ENCODE assay signal across 8 cellular contexts in genomic region chr2:241102239-241102803, GRCh38. TPM values are rescaled to one million over a fixed set of nuclear protein-coding genes. Genes with fewer than 3 reads are reported as not detected.
DNase-seq lines count a peak whose midpoint lies in the region; ATAC-seq and TF ChIP-seq lines count a peak whose summit lies in the region.

Gene MTERF4 (minus strand): TSS chr2:241102287. CDS start chr2:241102273, 14 bp downstream.

- ATAC-seq in HG03460 (IDR thresholded peaks at IDR 0.05; ENCODE audit: unreplicated experiment) = peak; percentile 76

- peaks cover 32 to 47% (median 41%) of the 10 kb centered on the region in 11 experiments for H3K36me3 ChIP-seq in BLaER1 treated with 17β-estradiol and CSF1 and Interleukin-3, amounts not matched to agents 10 nM and 100 nM
- H3K36me3 ChIP-seq in liver (ENCODE audit: control insufficient read depth in 4 of 4, insufficient read depth in 3 of 4, low read depth in 1 of 4, low read length in 3 of 4) = peaks cover 0 to 13% (median 10%) of the 10 kb centered on the region in 4 donors

- peak within 1 kb of the TSS; percentile 82 to 100 (median 94) for H3K4me2 ChIP-seq in BLaER1 treated with 17β-estradiol and CSF1 and Interleukin-3, amounts not matched to agents 10 nM and 100 nM

- peak within 1 kb of the TSS; percentile 81 to 93 (median 89) for H3K27ac ChIP-seq in BLaER1 treated with 17β-estradiol and CSF1 and Interleukin-3, amounts not matched to agents 10 nM and 100 nM
- H3K27ac ChIP-seq in liver (ENCODE audit: low read depth in 1 of 2, low read length in 2 of 2) = peak within 1 kb of the TSS; percentile 59 to 93

- H3K9me3 Mint-ChIP-seq in activated CD4-positive, alpha-beta memory T cell treated with anti-CD3 and anti-CD28 coated beads for 36 hours = no peaks in the 10 kb centered on the region

- peaks cover 61% of the 10 kb centered on the region for H3K4me1 Mint-ChIP-seq in activated CD4-positive, alpha-beta memory T cell treated with anti-CD3 and anti-CD28 coated beads for 36 hours (ENCODE audit: low read depth)

- DNase-seq in GM19240 (ENCODE audit: insufficient read length, low spot score) (peak; percentile 74), NCI-H526 (lab: John Stamatoyannopoulos, UW) (peak; percentile 87 to 98), dermis microvascular lymphatic vessel endothelial cell (ENCODE audit: low read depth in 2 of 2) (peak; percentile 47 to 82)
- peak; percentile 93 for DNase-seq in activated CD4-positive, alpha-beta memory T cell treated with anti-CD3 and anti-CD28 coated beads for 36 hours
- peak; percentile 90 for DNase-seq in stimulated activated CD4-positive, alpha-beta T cell treated with anti-CD3 and anti-CD28 coated beads, Interleukin-4, amount 100 ng/mL, for 24 hours

- H3K4me3 ChIP-seq in BLaER1 treated with 17β-estradiol and CSF1 and Interleukin-3, amounts not matched to agents 10 nM and 100 nM = peak within 1 kb of the TSS; percentile 71 to 93 (median 84)
- H3K4me3 ChIP-seq in liver (ENCODE audit: low read depth in 1 of 3, low read length in 3 of 3) = peak within 1 kb of the TSS; percentile 87 to 95 (median 93)

- CTCF ChIA-PET in activated CD4-positive, alpha-beta memory T cell treated with anti-CD3 and anti-CD28 coated beads for 36 hours (lab: Charles Lee) = interaction anchor here (0.5 to 2.3 kb wide), 3 partner anchors 10 to 456 kb away, joined by 4 to 7 read pairs (median 4); no protein-coding TSS in a partner anchor

- intact Hi-C loops in activated CD4-positive, alpha-beta memory T cell treated with anti-CD3 and anti-CD28 coated beads for 36 hours (cut with micrococcal nuclease) = loop anchor here (1.0 to 5.0 kb wide), 3 partner anchors 10 to 535 kb away; partner anchors contain the start of genes PASK and RNPEPL1

- peaks cover 30% of the 10 kb centered on the region for H3K36me3 Mint-ChIP-seq in activated CD4-positive, alpha-beta memory T cell treated with anti-CD3 and anti-CD28 coated beads for 36 hours

- peak; percentile 39 to 61 for TF ChIP-seq RAD21 in liver (IDR thresholded peaks at IDR 0.05)

- H3K27me3 Mint-ChIP-seq in activated CD4-positive, alpha-beta memory T cell treated with anti-CD3 and anti-CD28 coated beads for 36 hours = no peaks in the 10 kb centered on the region

- peak; percentile 4 for TF ChIP-seq CTCF in liver (IDR thresholded peaks at IDR 0.05; ENCODE audit: low read depth, low read length, missing input control)

- no peaks in the 10 kb centered on the region for H3K27me3 ChIP-seq in BLaER1 treated with 17β-estradiol and CSF1 and Interleukin-3, amounts not matched to agents 10 nM and 100 nM
- no peaks in the 10 kb centered on the region for H3K27me3 ChIP-seq in liver (ENCODE audit: control insufficient read depth in 4 of 4, insufficient read depth in 4 of 4, low read length in 3 of 4)

- peaks cover 27 to 52% (median 44%) of the 10 kb centered on the region in 10 experiments for H3K4me1 ChIP-seq in BLaER1 treated with 17β-estradiol and CSF1 and Interleukin-3, amounts not matched to agents 10 nM and 100 nM
- peaks cover 0 to 22% (median 16%) of the 10 kb centered on the region in 4 donors for H3K4me1 ChIP-seq in liver (ENCODE audit: control insufficient read depth in 4 of 4, insufficient read depth in 4 of 4, low read length in 3 of 4)

- peaks cover 3 to 26% (median 13%) of the 10 kb centered on the region in 11 experiments; a peak in 9 of 22 replicates for H4K20me1 ChIP-seq in BLaER1 treated with 17β-estradiol and CSF1 and Interleukin-3, amounts not matched to agents 10 nM and 100 nM

- WGBS in liver = under 1% methylated on average over 56 of the region's 56 CpGs

- H3K4me3 Mint-ChIP-seq in activated CD4-positive, alpha-beta memory T cell treated with anti-CD3 and anti-CD28 coated beads for 36 hours = peak within 1 kb of the TSS; percentile 91

- peak within 1 kb of the TSS; percentile 95 for H3K27ac Mint-ChIP-seq in activated CD4-positive, alpha-beta memory T cell treated with anti-CD3 and anti-CD28 coated beads for 36 hours

- POLR2A ChIA-PET in activated CD4-positive, alpha-beta memory T cell treated with anti-CD3 and anti-CD28 coated beads for 36 hours (lab: Charles Lee) = interaction anchor here (1.0 to 4.2 kb wide), 5 partner anchors 8 to 51 kb away, joined by 3 to 28 read pairs (median 5); partner anchors contain the start of genes PASK and PPP1R7

- no peaks in the 10 kb centered on the region for H3K9me3 ChIP-seq in BLaER1 treated with 17β-estradiol and CSF1 and Interleukin-3, amounts not matched to agents 10 nM and 100 nM (replicated peaks in 1 of 11)
- no peaks in the 10 kb centered on the region for H3K9me3 ChIP-seq in liver (ENCODE audit: control insufficient read depth in 4 of 4, low read length in 3 of 4)

- H3K9ac ChIP-seq in BLaER1 treated with 17β-estradiol and CSF1 and Interleukin-3, amounts not matched to agents 10 nM and 100 nM = peak within 1 kb of the TSS; percentile 82 to 96 (median 93)
- peak within 1 kb of the TSS; percentile 92 to 100 for H3K9ac ChIP-seq in liver (ENCODE audit: low read depth in 1 of 2, low read length in 2 of 2)

TF ChIP-seq in liver, 16 proteins besides CTCF, POLR2A, EP300 and RAD21:
- TF ChIP-seq HNF4G (IDR thresholded peaks at IDR 0.05) (no peak), REST (IDR thresholded peaks at IDR 0.05) (peak; percentile 39), FOXA1 (IDR thresholded peaks at IDR 0.05) (no peak), NR2F2 (IDR thresholded peaks at IDR 0.05) (no peak), TAF1 (conservative IDR thresholded peaks at IDR 0.05) (peak; percentile 41), HNF4A (conservative IDR thresholded peaks at IDR 0.05) (no peak), ATF3 (IDR thresholded peaks at IDR 0.05) (no peak), SP1 (IDR thresholded peaks at IDR 0.05) (peak; percentile 48), EGR1 (IDR thresholded peaks at IDR 0.05; ENCODE audit: low read depth in 2 of 2) (no peak), MAX (IDR thresholded peaks at IDR 0.05) (no peak), ZBTB33 (IDR thresholded peaks at IDR 0.05) (no peak), YY1 (IDR thresholded peaks at IDR 0.05) (peak; percentile 92), GABPA (IDR thresholded peaks at IDR 0.05 in 1 of 2, conservative IDR thresholded peaks at IDR 0.05 in 1 of 2) (peak; percentile 92 to 97), RXRA (IDR thresholded peaks at IDR 0.05) (no peak), JUND (IDR thresholded peaks at IDR 0.05) (no peak), FOXA2 (IDR thresholded peaks at IDR 0.05) (no peak)

RNA-seq across cellular contexts. Expression of gene MTERF4, which starts in this region (rescaled TPM):
- 10 to 100 TPM; 43.9 to 46.0 TPM for total RNA-seq in activated CD4-positive, alpha-beta memory T cell treated with anti-CD3 and anti-CD28 coated beads for 36 hours
- total RNA-seq in dermis microvascular lymphatic vessel endothelial cell (28.2 and 33.1 TPM in 2 replicates), liver (10 to 100 TPM; 20.6 to 36.7 TPM)
- 10 to 100 TPM; 13.3 to 20.0 TPM for polyA plus RNA-seq in liver

Comparison
In these comparisons a context has a peak if more than half of its experiments do, and no peak if none do; other contexts are left out.
1. Peak in every context shown above with its lines: DNase-seq, ATAC-seq, H3K4me3 ChIP-seq and H3K27ac ChIP-seq.